Comparison of ENCODE assay signal across 8 cellular contexts in genomic region chr1:117821782-117822447, GRCh38.
DNase-seq lines count a peak whose midpoint lies in the region; ATAC-seq and TF ChIP-seq lines count a peak whose summit lies in the region.

No MANE protein-coding gene starts in this region.

- no peaks in the 10 kb centered on the region for H3K36me3 Mint-ChIP-seq in Calu3 (ENCODE audit: insufficient read depth, unreplicated experiment)

- H3K27me3 ChIP-seq in muscle layer of duodenum (ENCODE audit: low read depth, low read length) = no peaks in the 10 kb centered on the region

- no peak overlapping the region for H3K4me3 Mint-ChIP-seq in Calu3 (ENCODE audit: low read depth, unreplicated experiment)

- DNase-seq in Calu3 (peak; percentile 36), NCI-H69 (lab: John Stamatoyannopoulos, UW) (peak; percentile 36), epithelial cell of prostate (ENCODE audit: low read depth, low spot score) (peak; percentile 84)

- no peaks in the 10 kb centered on the region for H3K36me3 ChIP-seq in muscle layer of duodenum (ENCODE audit: control insufficient read depth in 1 of 2, insufficient read depth in 2 of 2, low read length in 2 of 2)

- BruUV-seq in Calu3 (replicated peaks; lab: Mats Ljungman, UMichigan) = no TSS peak

- no peak for TF ChIP-seq CTCF in Calu3 (IDR thresholded peaks at IDR 0.05; ENCODE audit: unreplicated experiment)

- peak overlapping the region in 1 of 2 donors; percentile 9 for H3K4me3 ChIP-seq in muscle layer of duodenum (ENCODE audit: low read depth in 1 of 2, low read length in 2 of 2)

- H3K9me3 ChIP-seq in muscle layer of duodenum (ENCODE audit: control insufficient read depth in 1 of 2, low read length in 2 of 2) = no peaks in the 10 kb centered on the region

- intact Hi-C loops in Calu3 (cut with micrococcal nuclease; ENCODE audit: unreplicated experiment) = no loop called here

- H3K4me1 ChIP-seq in muscle layer of duodenum (ENCODE audit: control insufficient read depth in 1 of 2, insufficient read depth in 2 of 2, low read length in 2 of 2) = peaks cover 4 to 11% of the 10 kb centered on the region in 2 donors

- H3K4me1 Mint-ChIP-seq in Calu3 (ENCODE audit: low read depth, unreplicated experiment) = no peaks in the 10 kb centered on the region

- no peaks in the 10 kb centered on the region for H3K27me3 Mint-ChIP-seq in Calu3 (ENCODE audit: unreplicated experiment)

- ATAC-seq in HG02981 (IDR thresholded peaks at IDR 0.05; ENCODE audit: unreplicated experiment) = no peak
- ATAC-seq in HG02798 (IDR thresholded peaks at IDR 0.05; ENCODE audit: poor library complexity, unreplicated experiment) = no peak
- ATAC-seq in GM18858 (IDR thresholded peaks at IDR 0.05; ENCODE audit: unreplicated experiment) = no peak
- no peak for ATAC-seq in HG02642 (IDR thresholded peaks at IDR 0.05; ENCODE audit: poor library complexity, unreplicated experiment)

- no peaks in the 10 kb centered on the region for H3K9me3 Mint-ChIP-seq in Calu3 (ENCODE audit: low read depth, unreplicated experiment)

- peak overlapping the region; percentile 60 for H3K27ac Mint-ChIP-seq in Calu3 (ENCODE audit: unreplicated experiment)

- H3K27ac ChIP-seq in epithelial cell of prostate (peak overlapping the region; percentile 36), muscle layer of duodenum (ENCODE audit: low read length) (peak overlapping the region; percentile 58)

- CTCF ChIA-PET in Calu3 (lab: Charles Lee) = no interaction called here
